ENCODE assay signal across 11 cellular contexts in genomic region chr12:80807640-80808288, GRCh38.
DNase-seq lines count a peak whose midpoint lies in the region; ATAC-seq, FAIRE-seq and TF ChIP-seq lines count a peak whose summit lies in the region.
"Had no signal": no experiment of that assay in that cellular context is flagged by ENCODE, and none has a peak within 500 bp of the region (broad histone marks: within the 10 kb centered on the region; RNA-seq: fewer than 3 reads in every experiment).

No MANE protein-coding gene starts in this region.

- FAIRE-seq in urothelium cell line (lab: Jason Lieb, UNC): no peak

- H3K4me1 ChIP-seq in MM.1S (ENCODE audit: low read length): peaks cover 36% of the 10 kb centered on the region
- peaks cover 0 to 6% of the 10 kb centered on the region in 2 donors for H3K4me1 ChIP-seq in right atrium auricular region

- peaks cover 17% of the 10 kb centered on the region for H3F3A ChIP-seq in MM.1S (ENCODE audit: insufficient read depth, low read length)

- H3K27me3 ChIP-seq in MM.1S (replicated peaks; ENCODE audit: insufficient read depth, low read length) (no peaks in the 10 kb centered on the region), right atrium auricular region (no peaks in the 10 kb centered on the region)

- ATAC-seq in GM18505 (IDR thresholded peaks at IDR 0.05; ENCODE audit: unreplicated experiment): peak; percentile 86
- ATAC-seq in GM21360 (IDR thresholded peaks at IDR 0.05; ENCODE audit: unreplicated experiment): peak; percentile 80
- ATAC-seq in HG02970 (IDR thresholded peaks at IDR 0.05; ENCODE audit: low FRiP score, unreplicated experiment): peak; percentile 84
- ATAC-seq in GM19324 (IDR thresholded peaks at IDR 0.05; ENCODE audit: low FRiP score, unreplicated experiment): no peak

- no peak for TF ChIP-seq POLR2A in GM18505 (IDR thresholded peaks at IDR 0.05; ENCODE audit: borderline replicate concordance, extremely low read depth, insufficient read depth, insufficient read length)

- TF ChIP-seq CTCF in MM.1S (IDR thresholded peaks at IDR 0.05; ENCODE audit: low read length): no peak
- TF ChIP-seq CTCF in right atrium auricular region (IDR thresholded peaks at IDR 0.05): no peak

- H2AFZ ChIP-seq in MM.1S (ENCODE audit: low read length): 0 out of 2 replicates have a peak overlapping the region, but pooled peaks have one; percentile 40

- H3K9me3 ChIP-seq in MM.1S (replicated peaks; ENCODE audit: insufficient read depth, low read length) (no peaks in the 10 kb centered on the region), right atrium auricular region (no peaks in the 10 kb centered on the region)

- no peaks in the 10 kb centered on the region for H3K79me2 ChIP-seq in MM.1S (ENCODE audit: low read length)

- DNase-seq in MM.1S: no peak
- no peak for DNase-seq in urothelium cell line (ENCODE audit: low spot score)
- DNase-seq in right atrium auricular region (ENCODE audit: low spot score): no peak
- no peak for DNase-seq in germinal center (ENCODE audit: low spot score)
- DNase-seq: midbrain, NCI-H2171 treated with DMSO at 0.1 percent for 48 hours had no signal

- H3K27ac ChIP-seq in MM.1S (ENCODE audit: low read length) (peak overlapping the region; percentile 8; the same call in 1 of the 2 replicates), right atrium auricular region (no peak overlapping the region)
- H3K27ac ChIP-seq: SK-N-MC had no signal

- H3K36me3 ChIP-seq in MM.1S (replicated peaks; ENCODE audit: insufficient read depth, low read length) (no peaks in the 10 kb centered on the region), right atrium auricular region (peaks cover 11% of the 10 kb centered on the region)

- H3K4me2 ChIP-seq in MM.1S (ENCODE audit: low read depth, low read length): peak overlapping the region; percentile 27

- no peaks in the 10 kb centered on the region for H3K9me2 ChIP-seq in MM.1S (replicated peaks; ENCODE audit: insufficient read depth, low read length)

- H4K20me1 ChIP-seq in MM.1S (ENCODE audit: insufficient read depth, low read length): no peaks in the 10 kb centered on the region

- H3K4me3 ChIP-seq in MM.1S (ENCODE audit: low read length) (no peak overlapping the region), right atrium auricular region (no peak overlapping the region)
- H3K4me3 ChIP-seq: SK-N-MC had no signal

- H3K9ac ChIP-seq in MM.1S (ENCODE audit: low read length): no peak overlapping the region
